ENCODE assay signal across 8 cellular contexts in genomic region chrX:48475774-48476577, GRCh38. TPM values are rescaled to one million over a fixed set of nuclear protein-coding genes. Genes with fewer than 3 reads are reported as not detected.
DNase-seq lines count a peak whose midpoint lies in the region; ATAC-seq and TF ChIP-seq lines count a peak whose summit lies in the region.

FTSJ1 (plus strand) TSS chrX:48476199; CDS start chrX:48478048, 1,849 bp downstream.

- CTCF ChIA-PET in Calu3 (lab: Charles Lee) (no interaction called here), OCI-LY7 (lab: Charles Lee; ENCODE audit: unreplicated experiment) (no interaction called here)

- no peak for TF ChIP-seq CTCF in Calu3 (IDR thresholded peaks at IDR 0.05; ENCODE audit: unreplicated experiment)
- no peak for TF ChIP-seq CTCF in OCI-LY7 (conservative IDR thresholded peaks at IDR 0.05; ENCODE audit: low read length)
- TF ChIP-seq CTCF in endothelial cell (IDR thresholded peaks at IDR 0.05; ENCODE audit: unreplicated experiment) = no peak

- peak within 1 kb of the TSS; percentile 54 for H3K27ac ChIP-seq in HUES64 (ENCODE audit: low read depth, low read length)
- peak within 1 kb of the TSS; percentile 66 for H3K27ac ChIP-seq in OCI-LY7 (ENCODE audit: low read depth, low read length, poor library complexity, severe bottlenecking)

- H3K36me3 Mint-ChIP-seq in Calu3 (ENCODE audit: insufficient read depth, unreplicated experiment) (peaks cover 54% of the 10 kb centered on the region), endothelial cell (ENCODE audit: low read depth, unreplicated experiment) (peaks cover 22% of the 10 kb centered on the region)

- no peaks in the 10 kb centered on the region for H3K9me2 ChIP-seq in OCI-LY7 (ENCODE audit: insufficient read depth, low read length)

- H3K9me3 Mint-ChIP-seq in Calu3 (ENCODE audit: low read depth, unreplicated experiment) = no peaks in the 10 kb centered on the region
- H3K9me3 Mint-ChIP-seq in endothelial cell (ENCODE audit: unreplicated experiment) = no peaks in the 10 kb centered on the region

- POLR2A ChIA-PET in OCI-LY7 (lab: Charles Lee) = no interaction called here

- H3K36me3 ChIP-seq in HUES64 (ENCODE audit: insufficient read depth, low read length) = peaks cover 11% of the 10 kb centered on the region
- H3K36me3 ChIP-seq in OCI-LY7 (ENCODE audit: insufficient read depth, low read length) = peaks cover 30% of the 10 kb centered on the region

- H3K27me3 Mint-ChIP-seq in Calu3 (ENCODE audit: unreplicated experiment) = no peaks in the 10 kb centered on the region
- peaks cover 7% of the 10 kb centered on the region for H3K27me3 Mint-ChIP-seq in endothelial cell (ENCODE audit: unreplicated experiment)

- peak within 1 kb of the TSS; percentile 97 for H3K27ac Mint-ChIP-seq in Calu3 (ENCODE audit: unreplicated experiment)
- H3K27ac Mint-ChIP-seq in endothelial cell (ENCODE audit: unreplicated experiment) = peak within 1 kb of the TSS; percentile 81

- H3K4me3 Mint-ChIP-seq in Calu3 (ENCODE audit: low read depth, unreplicated experiment) (peak within 1 kb of the TSS; percentile 78), endothelial cell (ENCODE audit: unreplicated experiment) (peak within 1 kb of the TSS; percentile 95)

- WGBS in HUES64 = under 1% methylated on average over 75 of the region's 75 CpGs

- peak; percentile 78 for ATAC-seq in GM21447 (IDR thresholded peaks at IDR 0.05; ENCODE audit: unreplicated experiment)

- no peaks in the 10 kb centered on the region for H4K20me1 ChIP-seq in OCI-LY7 (ENCODE audit: insufficient read depth, low read length)

- H3K4me3 ChIP-seq in HUES64 (ENCODE audit: low read length) (peak within 1 kb of the TSS; percentile 99), OCI-LY7 (ENCODE audit: low read depth, low read length, poor library complexity, severe bottlenecking) (peak within 1 kb of the TSS; percentile 91)

- peak; percentile 85 for DNase-seq in Calu3
- peak; percentile 85 for DNase-seq in OCI-LY7 (ENCODE audit: low spot score)
- peak; percentile 72 for DNase-seq in activated T-cell treated with anti-CD3 and anti-CD28 coated beads for 1 hour (ENCODE audit: low read depth)
- DNase-seq in endothelial cell (ENCODE audit: low spot score) = peak; percentile 65
- DNase-seq in middle frontal gyrus (ENCODE audit: extremely low spot score, low spot score) = peak; percentile 75
- peak; percentile 65 to 69 for DNase-seq in stimulated activated CD8-positive, alpha-beta memory T cell treated with anti-CD3 and anti-CD28 coated beads, Interleukin-2, amount 100 ng/mL, for 48 hours (ENCODE audit: low read depth in 2 of 2)

- intact Hi-C loops in Calu3 (cut with micrococcal nuclease; ENCODE audit: unreplicated experiment) (no loop called here), OCI-LY7 (cut with micrococcal nuclease; ENCODE audit: unreplicated experiment) (loop anchor here (2.0 to 5.0 kb wide), 3 partner anchors 46 to 121 kb away; partner anchors contain the start of genes EBP, RBM3 and WDR13)

- BruUV-seq in Calu3 (replicated peaks; lab: Mats Ljungman, UMichigan) = TSS peak; percentile 74
- BruUV-seq in OCI-LY7 (replicated peaks; lab: Mats Ljungman, UMichigan) = no TSS peak

- H3K9ac ChIP-seq in HUES64 (ENCODE audit: low read depth, low read length) = peak within 1 kb of the TSS; percentile 90

- peak within 1 kb of the TSS; percentile 97 for H3K4me2 ChIP-seq in OCI-LY7 (ENCODE audit: low read length)

- H3K9me3 ChIP-seq in HUES64 (ENCODE audit: insufficient read depth, low read depth, low read length) = no peaks in the 10 kb centered on the region
- no peaks in the 10 kb centered on the region for H3K9me3 ChIP-seq in OCI-LY7 (ENCODE audit: low read length)

- no peaks in the 10 kb centered on the region for H3K27me3 ChIP-seq in HUES64 (ENCODE audit: insufficient read depth, low read length)

- peak within 1 kb of the TSS; percentile 91 for H2AFZ ChIP-seq in OCI-LY7 (ENCODE audit: low read length)

- H3K4me1 Mint-ChIP-seq in Calu3 (ENCODE audit: low read depth, unreplicated experiment) (peaks cover 32% of the 10 kb centered on the region), endothelial cell (ENCODE audit: unreplicated experiment) (peaks cover 35% of the 10 kb centered on the region)

- peaks cover 37% of the 10 kb centered on the region for H3K79me2 ChIP-seq in OCI-LY7 (ENCODE audit: insufficient read depth, low read depth, low read length)

- H3K4me1 ChIP-seq in HUES64 (ENCODE audit: insufficient read depth, low read length) = peaks cover 21% of the 10 kb centered on the region; the same call in 1 of the 2 replicates
- H3K4me1 ChIP-seq in OCI-LY7 (ENCODE audit: insufficient read depth, low read length, poor library complexity, severe bottlenecking) = peaks cover 19% of the 10 kb centered on the region

RNA-seq across cellular contexts. Expression of gene FTSJ1, which starts in this region (rescaled TPM):
- total RNA-seq in Calu3 (2022) (64.9 and 75.2 TPM in 2 replicates), OCI-LY7 (2022) (51.8 and 54.7 TPM in 2 replicates), endothelial cell (ENCODE audit: unreplicated experiment) (38.4 TPM)
- polyA plus RNA-seq in HUES64 (2013, experiment 1 of 2) = 40.3 TPM
- 41.1 TPM for polyA plus RNA-seq in HUES64 (2013, experiment 2 of 2)
- 55.7 and 66.1 TPM in 2 replicates for total RNA-seq in OCI-LY7 (2014; rRNA removed; shearing (Covaris generic))

Comparison
In these comparisons a context has a peak if more than half of its experiments do, and no peak if none do; other contexts are left out.
1. Peak in every context shown above with its lines: DNase-seq, ATAC-seq, H3K4me3 ChIP-seq and H3K27ac ChIP-seq.